11 cellular contexts compared by ENCODE assay signal in the genomic region with DNA sequence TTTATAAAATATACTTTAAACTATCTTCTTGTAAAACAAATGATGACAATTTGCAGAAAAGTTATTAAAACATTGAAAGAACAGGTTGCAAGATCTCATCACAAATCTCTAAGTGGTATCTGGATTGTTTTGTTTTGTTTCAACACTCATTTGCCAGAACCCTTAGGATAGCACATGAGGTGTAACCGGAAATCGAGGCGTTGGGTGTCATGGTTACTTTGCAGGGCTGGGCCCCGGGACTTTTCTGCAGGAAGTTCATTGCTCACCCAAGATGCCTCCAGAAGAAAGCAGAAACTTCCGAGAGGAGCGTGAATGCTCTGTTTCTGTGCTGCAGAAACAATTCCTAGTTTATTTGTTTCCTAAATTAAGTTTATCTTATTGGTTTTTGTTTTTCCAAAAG. TPM values are rescaled to one million over a fixed set of nuclear protein-coding genes. Genes with fewer than 3 reads are reported as not detected.
A peak's percentile ranks its signal among the peaks of the same experiment; 100 is the strongest.
DNase-seq lines count a peak whose midpoint lies in the region; ATAC-seq and TF ChIP-seq lines count a peak whose summit lies in the region.
"Had no signal": no experiment of that assay in that cellular context is flagged by ENCODE, and none has a peak within 500 bp of the region (broad histone marks: within the 10 kb centered on the region; RNA-seq: fewer than 3 reads in every experiment).

No MANE protein-coding gene starts in this region.

- no peak overlapping the region for H3K27ac Mint-ChIP-seq in natural killer cell

- H3K36me3 Mint-ChIP-seq in natural killer cell = no peaks in the 10 kb centered on the region

- intact Hi-C loops in natural killer cell (cut with micrococcal nuclease) = no loop called here

- H3K9me3 Mint-ChIP-seq in natural killer cell = no peaks in the 10 kb centered on the region
- H3K9me3 Mint-ChIP-seq: central memory CD8-positive, alpha-beta T cell had no signal

- DNase-seq in Daoy (ENCODE audit: low read depth) (peak; percentile 42), MV-4-11 (lab: John Stamatoyannopoulos, UW) (peak; percentile 50), natural killer cell (no peak), DMS153 treated with DMSO at 0.1 percent for 48 hours (lab: John Stamatoyannopoulos, UW; ENCODE audit: unreplicated experiment) (no peak)
- peak; percentile 31 for DNase-seq in central memory CD4-positive, alpha-beta T cell
- DNase-seq: NCI-H510A had no signal

- no peak for TF ChIP-seq CTCF in natural killer cell (IDR thresholded peaks at IDR 0.05)

- ATAC-seq in natural killer cell (no peak), HG03460 (IDR thresholded peaks at IDR 0.05; ENCODE audit: unreplicated experiment) (no peak), GM21515 (IDR thresholded peaks at IDR 0.05; ENCODE audit: unreplicated experiment) (no peak), HG02938 (IDR thresholded peaks at IDR 0.05; ENCODE audit: unreplicated experiment) (no peak)
- ATAC-seq: psoas muscle had no signal

- H3K4me3 Mint-ChIP-seq in natural killer cell = peak overlapping the region; percentile 55
- H3K4me3 Mint-ChIP-seq: central memory CD8-positive, alpha-beta T cell had no signal

- H3K27me3 Mint-ChIP-seq in natural killer cell (ENCODE audit: low read depth in 2 of 2) = peaks cover 0 to 7% of the 10 kb centered on the region in 2 donors
- H3K27me3 Mint-ChIP-seq: central memory CD8-positive, alpha-beta T cell had no signal

- peaks cover 24 to 27% of the 10 kb centered on the region in 2 donors for H3K4me1 Mint-ChIP-seq in natural killer cell

RNA-seq across cellular contexts. Expression of a gene that starts 2.5 kb away (rescaled TPM):
- total RNA-seq in Daoy (2014; rRNA removed; shearing (Covaris generic)) = 3.4 and 3.8 TPM in 2 replicates
- total RNA-seq in natural killer cell = 10 to 100 TPM in 1 of 3 donors, 1 to 10 TPM in 2; 5.9 to 10.7 (median 9.7) TPM

Comparison
In these comparisons a context has a peak if more than half of its experiments do, and no peak if none do; other contexts are left out.
1. DNase-seq: peak in Daoy (single experiment), MV-4-11 (single experiment) and central memory CD4-positive, alpha-beta T cell (single experiment); none in natural killer cell (single experiment) and DMS153 treated with DMSO at 0.1 percent for 48 hours (single experiment).